20 cellular contexts compared by ENCODE assay signal in the genomic region with DNA sequence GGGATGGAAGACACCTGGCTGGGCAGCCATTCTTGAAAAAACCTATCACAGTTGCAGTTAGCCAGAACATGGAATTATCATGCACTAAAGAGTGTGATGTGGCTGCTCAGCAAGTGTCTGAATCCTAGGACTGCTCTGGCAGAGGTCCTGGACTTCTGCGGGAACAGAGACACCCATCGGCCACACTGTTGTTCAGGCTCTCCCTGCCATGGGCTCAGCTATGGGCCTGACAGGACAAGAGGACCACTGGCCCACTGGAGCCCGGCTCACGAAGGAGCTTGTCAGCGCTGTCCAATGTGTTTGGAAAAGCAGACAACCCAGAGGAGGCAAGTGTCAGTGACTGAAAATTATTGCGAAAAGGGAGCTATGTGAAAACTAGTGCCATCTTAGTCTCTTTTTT.
"Had no signal": no experiment of that assay in that cellular context is flagged by ENCODE, and none has a peak within 500 bp of the region (broad histone marks: within the 10 kb centered on the region; RNA-seq: fewer than 3 reads in every experiment).

No MANE protein-coding gene starts in this region.

- H3K4me3 Mint-ChIP-seq: dendritic cell treated with granulocyte-macrophage colony-stimulating factor and Interleukin-4, amounts not matched to agents 40 ng/mL and 50 ng/mL, for 4 days; immature natural killer cell; naive thymus-derived CD8-positive, alpha-beta T cell; stimulated activated naive B cell treated with anti-CD40 and anti-IgM and Interleukin-4, amounts not matched to agents 10 μg/mL and 1 μg/mL and 100 μg/mL, for 72 hours; stimulated activated naive CD8-positive, alpha-beta T cell treated with anti-CD3 and anti-CD28 coated beads, Interleukin-15, amount 100 ng/mL, for 72 hours had no signal

- FAIRE-seq: colon, keratinocyte had no signal

- H3K36me3 ChIP-seq: esophagus squamous epithelium, prostate gland, sigmoid colon, transverse colon had no signal

- H3K27ac Mint-ChIP-seq: dendritic cell treated with granulocyte-macrophage colony-stimulating factor and Interleukin-4, amounts not matched to agents 40 ng/mL and 50 ng/mL, for 4 days; immature natural killer cell; naive thymus-derived CD8-positive, alpha-beta T cell; stimulated activated naive B cell treated with anti-CD40 and anti-IgM and Interleukin-4, amounts not matched to agents 10 μg/mL and 1 μg/mL and 100 μg/mL, for 72 hours had no signal

- H3K27ac ChIP-seq: esophagus squamous epithelium, parathyroid adenoma, prostate gland, sigmoid colon, testis, transverse colon had no signal

- H2AFZ ChIP-seq: parathyroid adenoma had no signal

- DNase-seq: cerebellar nuclear complex; esophagus squamous epithelium; foreskin fibroblast; immature natural killer cell; mucosa of descending colon; naive thymus-derived CD8-positive, alpha-beta T cell; occipital lobe; sigmoid colon; stimulated activated CD4-positive, alpha-beta T cell treated with anti-CD3 and anti-CD28 coated beads, Interleukin-2, amount 100 ng/mL, for 24 hours; stimulated activated CD4-positive, alpha-beta T cell treated with anti-CD3 and anti-CD28 coated beads, Interleukin-4, amount 100 ng/mL, for 4 hours; stimulated activated naive B cell treated with anti-CD40 and anti-IgM and Interleukin-4, amounts not matched to agents 10 μg/mL and 1 μg/mL and 100 μg/mL, for 72 hours; stimulated activated naive CD8-positive, alpha-beta T cell treated with anti-CD3 and anti-CD28 coated beads, Interleukin-15, amount 100 ng/mL, for 72 hours; testis; transverse colon had no signal

- H3K36me3 Mint-ChIP-seq: immature natural killer cell; stimulated activated naive B cell treated with anti-CD40 and anti-IgM and Interleukin-4, amounts not matched to agents 10 μg/mL and 1 μg/mL and 100 μg/mL, for 72 hours had no signal

- H3K79me2 ChIP-seq: parathyroid adenoma had no signal

- ATAC-seq: mucosa of descending colon; naive thymus-derived CD8-positive, alpha-beta T cell; stimulated activated naive B cell treated with anti-CD40 and anti-IgM and Interleukin-4, amounts not matched to agents 10 μg/mL and 1 μg/mL and 100 μg/mL, for 72 hours; stimulated activated naive CD8-positive, alpha-beta T cell treated with anti-CD3 and anti-CD28 coated beads, Interleukin-15, amount 100 ng/mL, for 72 hours had no signal

- H3K4me3 ChIP-seq: esophagus squamous epithelium, mucosa of descending colon, prostate gland, sigmoid colon, skin epidermis, testis, transverse colon had no signal

- H3K9ac ChIP-seq: parathyroid adenoma had no signal

- H3K4me1 ChIP-seq: esophagus squamous epithelium, parathyroid adenoma, prostate gland, sigmoid colon, testis, transverse colon had no signal

- H3K4me1 Mint-ChIP-seq: immature natural killer cell; naive thymus-derived CD8-positive, alpha-beta T cell; stimulated activated naive B cell treated with anti-CD40 and anti-IgM and Interleukin-4, amounts not matched to agents 10 μg/mL and 1 μg/mL and 100 μg/mL, for 72 hours; stimulated activated naive CD8-positive, alpha-beta T cell treated with anti-CD3 and anti-CD28 coated beads, Interleukin-15, amount 100 ng/mL, for 72 hours had no signal

- H3K9me3 ChIP-seq: esophagus squamous epithelium, mucosa of descending colon, prostate gland, sigmoid colon, testis, transverse colon had no signal

- H3K27me3 ChIP-seq: esophagus squamous epithelium, sigmoid colon, testis, transverse colon had no signal

- H3K9me3 Mint-ChIP-seq: dendritic cell treated with granulocyte-macrophage colony-stimulating factor and Interleukin-4, amounts not matched to agents 40 ng/mL and 50 ng/mL, for 4 days; immature natural killer cell; naive thymus-derived CD8-positive, alpha-beta T cell; stimulated activated naive B cell treated with anti-CD40 and anti-IgM and Interleukin-4, amounts not matched to agents 10 μg/mL and 1 μg/mL and 100 μg/mL, for 72 hours; stimulated activated naive CD8-positive, alpha-beta T cell treated with anti-CD3 and anti-CD28 coated beads, Interleukin-15, amount 100 ng/mL, for 72 hours had no signal

- H3K27me3 Mint-ChIP-seq: naive thymus-derived CD8-positive, alpha-beta T cell; stimulated activated naive CD8-positive, alpha-beta T cell treated with anti-CD3 and anti-CD28 coated beads, Interleukin-15, amount 100 ng/mL, for 72 hours had no signal
